ENCODE assay signal across 14 cellular contexts in the genomic region with DNA sequence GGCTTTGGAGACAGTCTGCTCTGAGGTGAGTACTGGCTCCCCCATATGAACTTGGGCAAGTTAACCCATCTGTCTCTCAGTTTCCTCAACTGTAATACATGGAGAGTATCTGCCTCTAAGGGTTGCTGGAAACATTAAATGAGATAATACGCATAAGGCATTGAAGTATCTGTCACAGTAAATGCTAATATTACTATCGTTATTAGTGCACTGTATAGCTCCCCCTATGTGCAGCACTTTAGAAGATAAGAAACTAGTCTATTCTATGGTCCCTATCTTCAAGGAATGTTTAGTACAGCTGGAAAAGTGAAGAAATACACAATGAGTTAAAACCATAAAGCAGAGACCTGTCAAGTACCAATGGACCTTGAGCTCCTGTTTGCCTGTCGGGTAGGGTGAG. TPM values are rescaled to one million over a fixed set of nuclear protein-coding genes. Genes with fewer than 3 reads are reported as not detected.
DNase-seq lines count a peak whose midpoint lies in the region; ATAC-seq and TF ChIP-seq lines count a peak whose summit lies in the region.
"Had no signal": no experiment of that assay in that cellular context is flagged by ENCODE, and none has a peak within 500 bp of the region (broad histone marks: within the 10 kb centered on the region; RNA-seq: fewer than 3 reads in every experiment).

No MANE protein-coding gene starts in this region.

- H3K9me3 Mint-ChIP-seq in endodermal cell (no peaks in the 10 kb centered on the region), osteocyte (ENCODE audit: unreplicated experiment) (no peaks in the 10 kb centered on the region)

- H3K27ac ChIP-seq in endodermal cell (ENCODE audit: low read depth, low read length), result no peak overlapping the region

- H3K4me3 Mint-ChIP-seq in endodermal cell (no peak overlapping the region), osteocyte (ENCODE audit: unreplicated experiment) (no peak overlapping the region)
- H3K4me3 Mint-ChIP-seq: activated CD8-positive, alpha-beta T cell treated with anti-CD3 and anti-CD28 coated beads, Interleukin-2, amount 10 ng/mL, durations not matched to agents 7 days and 5 days had no signal

- no peak overlapping the region for H3K4me2 ChIP-seq in Loucy (ENCODE audit: low read depth, low read length, poor library complexity, severe bottlenecking)

- no peak for DNase-seq in GM06990 (ENCODE audit: extremely low read depth, insufficient read length)
- no peak for DNase-seq in endodermal cell
- no peak for DNase-seq in osteocyte (ENCODE audit: extremely low spot score, unreplicated experiment)
- no peak for DNase-seq in effector CD8-positive, alpha-beta T cell (lab: John Stamatoyannopoulos, UW)
- no peak for DNase-seq in activated CD8-positive, alpha-beta memory T cell treated with anti-CD3 and anti-CD28 coated beads, Interleukin-2, amount 50 U/mL, for 4 hours
- DNase-seq: activated CD8-positive, alpha-beta T cell treated with anti-CD3 and anti-CD28 coated beads, Interleukin-2, amount 10 ng/mL, durations not matched to agents 7 days and 5 days; cerebellar nuclear complex; KBM-7; NCI-H1930; NCI-H774; SHP77 treated with DMSO at 0.1 percent for 48 hours had no signal

- H3K27me3 ChIP-seq in GM06990 (replicated peaks; ENCODE audit: control insufficient read depth, insufficient read depth, low read length) (no peaks in the 10 kb centered on the region), Loucy (ENCODE audit: insufficient read depth, low read length, poor library complexity, severe bottlenecking) (no peaks in the 10 kb centered on the region), endodermal cell (ENCODE audit: control insufficient read depth, insufficient read depth, low read length, poor library complexity, severe bottlenecking) (no peaks in the 10 kb centered on the region)

- no peaks in the 10 kb centered on the region for H3K27me3 Mint-ChIP-seq in endodermal cell (ENCODE audit: insufficient read depth)
- H3K27me3 Mint-ChIP-seq in osteocyte (ENCODE audit: unreplicated experiment), result no peaks in the 10 kb centered on the region

- H3K27ac Mint-ChIP-seq in endodermal cell (no peak overlapping the region), osteocyte (ENCODE audit: unreplicated experiment) (peak overlapping the region; percentile 82)
- H3K27ac Mint-ChIP-seq: activated CD8-positive, alpha-beta T cell treated with anti-CD3 and anti-CD28 coated beads, Interleukin-2, amount 10 ng/mL, durations not matched to agents 7 days and 5 days had no signal

- H3K9me3 ChIP-seq in Loucy (ENCODE audit: insufficient read depth, low read depth, low read length), result no peaks in the 10 kb centered on the region
- no peaks in the 10 kb centered on the region for H3K9me3 ChIP-seq in endodermal cell (ENCODE audit: control insufficient read depth, low read length)

- H3K4me1 ChIP-seq in Loucy (ENCODE audit: insufficient read depth, low read length, poor library complexity, severe bottlenecking) (no peaks in the 10 kb centered on the region), endodermal cell (ENCODE audit: control insufficient read depth, insufficient read depth, low read length) (no peaks in the 10 kb centered on the region)

- H3K4me1 Mint-ChIP-seq in endodermal cell (no peaks in the 10 kb centered on the region), osteocyte (ENCODE audit: unreplicated experiment) (peaks cover 19% of the 10 kb centered on the region)

- H3K9me2 ChIP-seq in Loucy (replicated peaks; ENCODE audit: low read depth, low read length), result no peaks in the 10 kb centered on the region

- H3K36me3 ChIP-seq in GM06990 (ENCODE audit: control insufficient read depth, insufficient read depth, low read length) (peaks cover 7% of the 10 kb centered on the region), Loucy (ENCODE audit: insufficient read depth, low read length) (peaks cover 65% of the 10 kb centered on the region), endodermal cell (ENCODE audit: control insufficient read depth, insufficient read depth, low read length) (peaks cover 76% of the 10 kb centered on the region)

- no peaks in the 10 kb centered on the region for H4K20me1 ChIP-seq in Loucy (ENCODE audit: insufficient read depth, low read length, poor library complexity, severe bottlenecking)

- 95 to 100% methylated on average over 3 of the region's 3 CpGs for WGBS in endodermal cell (ENCODE audit: insufficient coverage in 1 of 2, insufficient read length in 1 of 2), 2 experiments

- H3F3A ChIP-seq in Loucy (ENCODE audit: low read depth), result no peaks in the 10 kb centered on the region

- H3K9ac ChIP-seq in Loucy (ENCODE audit: low read depth, low read length, poor library complexity, severe bottlenecking) (no peak overlapping the region), endodermal cell (ENCODE audit: extremely low read depth, low read length, poor library complexity, severe bottlenecking) (no peak overlapping the region)

- H3K79me2 ChIP-seq in Loucy (ENCODE audit: insufficient read depth, low read length), result no peaks in the 10 kb centered on the region

- TF ChIP-seq CTCF in GM06990 (IDR thresholded peaks at IDR 0.05; ENCODE audit: insufficient read depth, low read length, poor library complexity, severe bottlenecking) (peak; percentile 14), Loucy (conservative IDR thresholded peaks at IDR 0.05; ENCODE audit: low read length) (peak; percentile 57), endodermal cell (conservative IDR thresholded peaks at IDR 0.05) (peak; percentile 50), osteocyte (IDR thresholded peaks at IDR 0.05) (no peak)

- no peak overlapping the region for H2AFZ ChIP-seq in Loucy (ENCODE audit: low read length)

- no peak overlapping the region for H3K4me3 ChIP-seq in GM06990 (replicated peaks; ENCODE audit: low read depth, low read length)
- H3K4me3 ChIP-seq in Loucy (ENCODE audit: low read length, poor library complexity, severe bottlenecking), result no peak overlapping the region
- no peak overlapping the region for H3K4me3 ChIP-seq in endodermal cell (ENCODE audit: low read length)

- ATAC-seq in GM21367 (IDR thresholded peaks at IDR 0.05; ENCODE audit: unreplicated experiment), result no peak
- ATAC-seq: activated CD8-positive, alpha-beta T cell treated with anti-CD3 and anti-CD28 coated beads, Interleukin-2, amount 10 ng/mL, durations not matched to agents 7 days and 5 days; esophagus mucosa had no signal

- H3K36me3 Mint-ChIP-seq in endodermal cell (ENCODE audit: low read depth), result peaks cover 32% of the 10 kb centered on the region
- peaks cover 41% of the 10 kb centered on the region for H3K36me3 Mint-ChIP-seq in osteocyte (ENCODE audit: unreplicated experiment)

RNA-seq across cellular contexts. Expression of a gene that starts 51.7 kb away (rescaled TPM):
- 10 to 100 TPM; 13.7 to 16.5 TPM for total RNA-seq in endodermal cell
- 53.8 TPM for polyA plus RNA-seq in endodermal cell (2013, experiment 1 of 2)
- polyA plus RNA-seq in endodermal cell (2013, experiment 2 of 2), result 44.6 TPM
- 42.0 and 47.0 TPM in 2 replicates for total RNA-seq in osteocyte
